In genomic region chr9:27407491-27407890, GRCh38 we compare ENCODE assay signal across 1 cellular context.
TF ChIP-seq lines count a peak whose summit lies in the region.

No MANE protein-coding gene starts in this region.

TF ChIP-seq in K562, 482 proteins besides CTCF, POLR2A, EP300 and RAD21 (continued from another document):
- TF ChIP-seq CHD7 (IDR thresholded peaks at IDR 0.05; ENCODE audit: low read depth, low read length) = no peak
- no peak for TF ChIP-seq PCBP2 (IDR thresholded peaks at IDR 0.05; ENCODE audit: low read depth, low read length, poor library complexity, severe bottlenecking)
- no peak for TF ChIP-seq SRSF7 (optimal IDR thresholded peaks at IDR 0.05; ENCODE audit: low read depth, low read length)
- TF ChIP-seq MCM3 (IDR thresholded peaks at IDR 0.05) = no peak
- no peak for TF ChIP-seq USF1 (CRISPR knock-in tag; IDR thresholded peaks at IDR 0.05)
- TF ChIP-seq CCNT2 (IDR thresholded peaks at IDR 0.05; ENCODE audit: borderline replicate concordance, extremely low read depth, insufficient read length, low read depth, low read length) = no peak
- TF ChIP-seq MTA2 (IDR thresholded peaks at IDR 0.05; ENCODE audit: low read depth) = no peak
- no peak for TF ChIP-seq SRF (CRISPR knock-in tag; IDR thresholded peaks at IDR 0.05)
- no peak for TF ChIP-seq ADNP (tag; IDR thresholded peaks at IDR 0.05)
- no peak for TF ChIP-seq NR3C1 (CRISPR knock-in tag; IDR thresholded peaks at IDR 0.05)
- TF ChIP-seq CHCHD3 (CRISPR knock-in tag; IDR thresholded peaks at IDR 0.05) = no peak
- TF ChIP-seq ZNF41 (CRISPR knock-in tag; conservative IDR thresholded peaks at IDR 0.05) = no peak
- no peak for TF ChIP-seq ZNF12 (CRISPR knock-in tag; IDR thresholded peaks at IDR 0.05)
